ENCODE assay signal across 1 cellular context in the genomic region with DNA sequence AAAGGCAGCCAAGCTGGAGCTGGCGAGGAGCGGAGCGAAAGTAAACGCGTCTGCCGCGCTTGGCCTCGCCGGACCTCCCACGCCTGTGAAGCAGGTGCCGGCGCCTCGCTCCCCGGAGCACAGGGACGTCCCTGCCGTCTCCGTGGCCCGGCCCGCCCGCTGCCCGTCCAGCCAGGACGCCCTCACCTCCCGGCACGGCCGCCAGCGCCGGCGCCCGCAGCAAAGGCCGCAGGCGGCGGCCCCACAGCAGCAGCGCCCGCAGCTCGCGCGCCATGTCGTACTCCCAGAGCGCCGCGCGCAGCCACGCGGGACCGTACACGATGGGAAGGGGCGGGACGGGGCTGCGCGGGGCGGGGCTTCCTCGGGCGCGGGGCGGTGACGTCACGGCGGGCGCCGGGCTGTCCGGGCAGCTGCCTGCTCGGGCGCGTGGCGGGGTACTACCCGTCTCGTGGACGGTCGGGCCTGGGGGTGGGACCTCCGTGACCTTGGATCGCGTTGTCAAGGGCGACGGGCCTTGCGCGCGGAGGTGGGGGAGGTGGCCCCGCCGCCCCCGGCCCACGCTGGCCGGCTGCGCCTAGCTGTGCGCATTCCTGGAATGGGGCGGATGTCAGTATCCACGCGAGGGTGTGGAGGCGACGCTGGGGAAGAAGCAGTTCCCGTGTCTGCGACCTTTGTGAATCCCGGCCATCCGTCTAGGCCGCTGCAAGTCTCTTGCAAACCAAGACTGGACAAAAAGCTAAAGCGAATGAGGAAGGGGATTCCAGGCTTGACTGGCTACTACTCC.
TF ChIP-seq lines count a peak whose summit lies in the region.

A gene (minus strand): TSS at position 290 of the 784 bp plus-strand sequence. CDS start 16 bp downstream, at position 274.

TF ChIP-seq in K562, 482 proteins besides CTCF, POLR2A, EP300 and RAD21 (continued from another document and continues in another):
- TF ChIP-seq, protein P1, sequence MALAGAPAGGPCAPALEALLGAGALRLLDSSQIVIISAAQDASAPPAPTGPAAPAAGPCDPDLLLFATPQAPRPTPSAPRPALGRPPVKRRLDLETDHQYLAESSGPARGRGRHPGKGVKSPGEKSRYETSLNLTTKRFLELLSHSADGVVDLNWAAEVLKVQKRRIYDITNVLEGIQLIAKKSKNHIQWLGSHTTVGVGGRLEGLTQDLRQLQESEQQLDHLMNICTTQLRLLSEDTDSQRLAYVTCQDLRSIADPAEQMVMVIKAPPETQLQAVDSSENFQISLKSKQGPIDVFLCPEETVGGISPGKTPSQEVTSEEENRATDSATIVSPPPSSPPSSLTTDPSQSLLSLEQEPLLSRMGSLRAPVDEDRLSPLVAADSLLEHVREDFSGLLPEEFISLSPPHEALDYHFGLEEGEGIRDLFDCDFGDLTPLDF (CRISPR knock-in tag; IDR thresholded peaks at IDR 0.05): no peak; the same call in 1 of the 2 replicates
- TF ChIP-seq RUNX1 (IDR thresholded peaks at IDR 0.05; ENCODE audit: low read depth): no peak; the same call in 1 of the 2 replicates
- no peak for TF ChIP-seq SRSF3 (IDR thresholded peaks at IDR 0.05; ENCODE audit: insufficient read depth, low read length)
- TF ChIP-seq, protein P2, sequence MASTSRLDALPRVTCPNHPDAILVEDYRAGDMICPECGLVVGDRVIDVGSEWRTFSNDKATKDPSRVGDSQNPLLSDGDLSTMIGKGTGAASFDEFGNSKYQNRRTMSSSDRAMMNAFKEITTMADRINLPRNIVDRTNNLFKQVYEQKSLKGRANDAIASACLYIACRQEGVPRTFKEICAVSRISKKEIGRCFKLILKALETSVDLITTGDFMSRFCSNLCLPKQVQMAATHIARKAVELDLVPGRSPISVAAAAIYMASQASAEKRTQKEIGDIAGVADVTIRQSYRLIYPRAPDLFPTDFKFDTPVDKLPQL (IDR thresholded peaks at IDR 0.05; ENCODE audit: extremely low read depth, insufficient read length): no peak
- no peak for TF ChIP-seq COPS2 (conservative IDR thresholded peaks at IDR 0.05)
- TF ChIP-seq, protein P3, sequence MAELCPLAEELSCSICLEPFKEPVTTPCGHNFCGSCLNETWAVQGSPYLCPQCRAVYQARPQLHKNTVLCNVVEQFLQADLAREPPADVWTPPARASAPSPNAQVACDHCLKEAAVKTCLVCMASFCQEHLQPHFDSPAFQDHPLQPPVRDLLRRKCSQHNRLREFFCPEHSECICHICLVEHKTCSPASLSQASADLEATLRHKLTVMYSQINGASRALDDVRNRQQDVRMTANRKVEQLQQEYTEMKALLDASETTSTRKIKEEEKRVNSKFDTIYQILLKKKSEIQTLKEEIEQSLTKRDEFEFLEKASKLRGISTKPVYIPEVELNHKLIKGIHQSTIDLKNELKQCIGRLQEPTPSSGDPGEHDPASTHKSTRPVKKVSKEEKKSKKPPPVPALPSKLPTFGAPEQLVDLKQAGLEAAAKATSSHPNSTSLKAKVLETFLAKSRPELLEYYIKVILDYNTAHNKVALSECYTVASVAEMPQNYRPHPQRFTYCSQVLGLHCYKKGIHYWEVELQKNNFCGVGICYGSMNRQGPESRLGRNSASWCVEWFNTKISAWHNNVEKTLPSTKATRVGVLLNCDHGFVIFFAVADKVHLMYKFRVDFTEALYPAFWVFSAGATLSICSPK (IDR thresholded peaks at IDR 0.05; ENCODE audit: borderline replicate concordance): no peak
- TF ChIP-seq, protein P4, sequence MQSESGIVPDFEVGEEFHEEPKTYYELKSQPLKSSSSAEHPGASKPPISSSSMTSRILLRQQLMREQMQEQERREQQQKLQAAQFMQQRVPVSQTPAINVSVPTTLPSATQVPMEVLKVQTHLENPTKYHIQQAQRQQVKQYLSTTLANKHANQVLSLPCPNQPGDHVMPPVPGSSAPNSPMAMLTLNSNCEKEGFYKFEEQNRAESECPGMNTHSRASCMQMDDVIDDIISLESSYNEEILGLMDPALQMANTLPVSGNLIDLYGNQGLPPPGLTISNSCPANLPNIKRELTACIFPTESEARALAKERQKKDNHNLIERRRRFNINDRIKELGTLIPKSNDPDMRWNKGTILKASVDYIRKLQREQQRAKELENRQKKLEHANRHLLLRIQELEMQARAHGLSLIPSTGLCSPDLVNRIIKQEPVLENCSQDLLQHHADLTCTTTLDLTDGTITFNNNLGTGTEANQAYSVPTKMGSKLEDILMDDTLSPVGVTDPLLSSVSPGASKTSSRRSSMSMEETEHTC (IDR thresholded peaks at IDR 0.05): peak; percentile 47; the same call in 1 of the 2 replicates
- no peak for TF ChIP-seq TAF9B (IDR thresholded peaks at IDR 0.05; ENCODE audit: partially characterized antibody)
- TF ChIP-seq HNRNPH1 (optimal IDR thresholded peaks at IDR 0.05; ENCODE audit: low read depth, low read length): no peak
- TF ChIP-seq HOXB6 (CRISPR knock-in tag; IDR thresholded peaks at IDR 0.05; ENCODE audit: borderline replicate concordance): no peak
- no peak for TF ChIP-seq NCOA4 (IDR thresholded peaks at IDR 0.05; ENCODE audit: partially characterized antibody)
- TF ChIP-seq LEF1 (IDR thresholded peaks at IDR 0.05): no peak
- TF ChIP-seq, protein P5, sequence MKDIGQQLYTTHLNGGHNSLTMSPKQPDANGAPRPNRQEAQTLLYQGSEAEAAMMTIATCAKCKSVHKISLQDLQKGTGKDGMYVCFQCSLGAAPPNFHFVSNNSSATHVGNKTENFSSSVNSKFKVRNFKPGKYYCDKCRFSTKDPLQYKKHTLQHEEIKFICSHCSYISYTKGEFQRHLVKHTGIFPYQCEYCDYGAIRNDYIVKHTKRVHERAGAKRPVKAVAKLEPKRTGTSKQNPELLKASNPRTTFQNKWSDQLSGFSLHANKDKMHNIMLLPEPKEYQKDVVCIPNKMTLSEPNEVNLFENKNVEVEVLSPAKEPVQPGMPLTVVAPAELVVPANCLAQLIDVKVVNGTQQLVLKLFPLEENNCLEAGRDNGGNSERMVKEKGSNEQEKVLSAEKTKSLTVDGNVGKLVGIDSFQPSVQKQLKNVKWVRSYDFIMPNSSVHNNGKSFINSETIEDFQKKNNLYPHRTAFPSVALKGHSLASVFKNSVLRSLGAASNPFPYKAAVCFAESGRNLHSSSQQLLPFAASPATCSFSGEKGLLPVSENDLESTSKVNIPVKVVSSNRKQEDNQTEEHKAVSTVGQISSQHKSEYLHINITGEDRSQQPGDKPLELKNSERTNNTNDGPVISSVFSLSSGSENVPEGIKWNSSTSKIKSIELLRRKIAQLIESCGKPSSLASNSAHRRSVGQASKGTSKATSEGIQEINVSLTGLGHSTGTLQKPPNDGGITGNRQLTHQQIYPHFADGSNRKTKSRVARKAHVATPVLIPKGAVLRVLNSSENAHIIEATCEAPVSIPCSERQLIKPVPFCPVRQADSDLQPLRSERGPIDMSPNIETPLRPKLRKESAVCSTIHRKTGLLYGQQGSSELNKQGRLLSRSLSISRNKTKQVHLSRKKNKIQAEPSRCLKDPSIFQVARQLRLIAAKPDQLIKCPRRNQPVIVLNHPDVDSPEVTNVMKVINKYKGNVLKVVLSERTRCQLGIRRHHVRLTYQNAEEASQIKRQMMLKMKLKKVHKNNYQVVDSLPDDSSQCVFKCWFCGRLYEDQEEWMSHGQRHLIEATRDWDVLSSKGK (CRISPR knock-in tag; IDR thresholded peaks at IDR 0.05): no peak
- TF ChIP-seq RBBP5 (IDR thresholded peaks at IDR 0.05; ENCODE audit: borderline replicate concordance, insufficient read depth, low read length, poor library complexity, severe bottlenecking): peak; percentile 96
- no peak for TF ChIP-seq ETV6 (IDR thresholded peaks at IDR 0.05; ENCODE audit: borderline replicate concordance in 1 of 2, low read depth in 2 of 2, low read length in 1 of 2)
- peak; percentile 58; the same call in 1 of the 2 replicates for TF ChIP-seq ETV6 (CRISPR knock-in tag; IDR thresholded peaks at IDR 0.05; ENCODE audit: borderline replicate concordance)
- no peak for TF ChIP-seq TEAD2 (tag; IDR thresholded peaks at IDR 0.05)
- TF ChIP-seq, protein P6, sequence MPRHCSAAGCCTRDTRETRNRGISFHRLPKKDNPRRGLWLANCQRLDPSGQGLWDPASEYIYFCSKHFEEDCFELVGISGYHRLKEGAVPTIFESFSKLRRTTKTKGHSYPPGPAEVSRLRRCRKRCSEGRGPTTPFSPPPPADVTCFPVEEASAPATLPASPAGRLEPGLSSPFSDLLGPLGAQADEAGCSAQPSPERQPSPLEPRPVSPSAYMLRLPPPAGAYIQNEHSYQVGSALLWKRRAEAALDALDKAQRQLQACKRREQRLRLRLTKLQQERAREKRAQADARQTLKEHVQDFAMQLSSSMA (CRISPR knock-in tag; IDR thresholded peaks at IDR 0.05): 0 out of 2 replicates have a peak, but pooled peaks have one; percentile 51
- TF ChIP-seq, protein P7, sequence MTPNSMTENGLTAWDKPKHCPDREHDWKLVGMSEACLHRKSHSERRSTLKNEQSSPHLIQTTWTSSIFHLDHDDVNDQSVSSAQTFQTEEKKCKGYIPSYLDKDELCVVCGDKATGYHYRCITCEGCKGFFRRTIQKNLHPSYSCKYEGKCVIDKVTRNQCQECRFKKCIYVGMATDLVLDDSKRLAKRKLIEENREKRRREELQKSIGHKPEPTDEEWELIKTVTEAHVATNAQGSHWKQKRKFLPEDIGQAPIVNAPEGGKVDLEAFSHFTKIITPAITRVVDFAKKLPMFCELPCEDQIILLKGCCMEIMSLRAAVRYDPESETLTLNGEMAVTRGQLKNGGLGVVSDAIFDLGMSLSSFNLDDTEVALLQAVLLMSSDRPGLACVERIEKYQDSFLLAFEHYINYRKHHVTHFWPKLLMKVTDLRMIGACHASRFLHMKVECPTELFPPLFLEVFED (CRISPR knock-in tag; conservative IDR thresholded peaks at IDR 0.05): 0 out of 2 replicates have a peak, but pooled peaks have one; percentile 77
- peak; percentile 0; the same call in 1 of the 2 replicates for TF ChIP-seq BHLHE40 (IDR thresholded peaks at IDR 0.05; ENCODE audit: low read length)
- TF ChIP-seq, protein P8, sequence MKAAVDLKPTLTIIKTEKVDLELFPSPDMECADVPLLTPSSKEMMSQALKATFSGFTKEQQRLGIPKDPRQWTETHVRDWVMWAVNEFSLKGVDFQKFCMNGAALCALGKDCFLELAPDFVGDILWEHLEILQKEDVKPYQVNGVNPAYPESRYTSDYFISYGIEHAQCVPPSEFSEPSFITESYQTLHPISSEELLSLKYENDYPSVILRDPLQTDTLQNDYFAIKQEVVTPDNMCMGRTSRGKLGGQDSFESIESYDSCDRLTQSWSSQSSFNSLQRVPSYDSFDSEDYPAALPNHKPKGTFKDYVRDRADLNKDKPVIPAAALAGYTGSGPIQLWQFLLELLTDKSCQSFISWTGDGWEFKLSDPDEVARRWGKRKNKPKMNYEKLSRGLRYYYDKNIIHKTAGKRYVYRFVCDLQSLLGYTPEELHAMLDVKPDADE (conservative IDR thresholded peaks at IDR 0.05; ENCODE audit: control insufficient read depth, low read depth, low read length): peak; percentile 88; the same call in 1 of the 2 replicates
- TF ChIP-seq, protein P9, sequence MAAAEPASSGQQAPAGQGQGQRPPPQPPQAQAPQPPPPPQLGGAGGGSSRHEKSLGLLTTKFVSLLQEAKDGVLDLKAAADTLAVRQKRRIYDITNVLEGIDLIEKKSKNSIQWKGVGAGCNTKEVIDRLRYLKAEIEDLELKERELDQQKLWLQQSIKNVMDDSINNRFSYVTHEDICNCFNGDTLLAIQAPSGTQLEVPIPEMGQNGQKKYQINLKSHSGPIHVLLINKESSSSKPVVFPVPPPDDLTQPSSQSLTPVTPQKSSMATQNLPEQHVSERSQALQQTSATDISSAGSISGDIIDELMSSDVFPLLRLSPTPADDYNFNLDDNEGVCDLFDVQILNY (CRISPR knock-in tag; IDR thresholded peaks at IDR 0.05): peak; percentile 68; the same call in 1 of the 2 replicates
- TF ChIP-seq EHMT2 (IDR thresholded peaks at IDR 0.05): no peak
- TF ChIP-seq RBM14 (IDR thresholded peaks at IDR 0.05; ENCODE audit: borderline replicate concordance, insufficient read depth, low read depth, low read length): no peak
- TF ChIP-seq, protein P10, sequence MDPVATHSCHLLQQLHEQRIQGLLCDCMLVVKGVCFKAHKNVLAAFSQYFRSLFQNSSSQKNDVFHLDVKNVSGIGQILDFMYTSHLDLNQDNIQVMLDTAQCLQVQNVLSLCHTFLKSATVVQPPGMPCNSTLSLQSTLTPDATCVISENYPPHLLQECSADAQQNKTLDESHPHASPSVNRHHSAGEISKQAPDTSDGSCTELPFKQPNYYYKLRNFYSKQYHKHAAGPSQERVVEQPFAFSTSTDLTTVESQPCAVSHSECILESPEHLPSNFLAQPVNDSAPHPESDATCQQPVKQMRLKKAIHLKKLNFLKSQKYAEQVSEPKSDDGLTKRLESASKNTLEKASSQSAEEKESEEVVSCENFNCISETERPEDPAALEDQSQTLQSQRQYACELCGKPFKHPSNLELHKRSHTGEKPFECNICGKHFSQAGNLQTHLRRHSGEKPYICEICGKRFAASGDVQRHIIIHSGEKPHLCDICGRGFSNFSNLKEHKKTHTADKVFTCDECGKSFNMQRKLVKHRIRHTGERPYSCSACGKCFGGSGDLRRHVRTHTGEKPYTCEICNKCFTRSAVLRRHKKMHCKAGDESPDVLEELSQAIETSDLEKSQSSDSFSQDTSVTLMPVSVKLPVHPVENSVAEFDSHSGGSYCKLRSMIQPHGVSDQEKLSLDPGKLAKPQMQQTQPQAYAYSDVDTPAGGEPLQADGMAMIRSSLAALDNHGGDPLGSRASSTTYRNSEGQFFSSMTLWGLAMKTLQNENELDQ (CRISPR knock-in tag; IDR thresholded peaks at IDR 0.05; ENCODE audit: borderline replicate concordance): no peak
- TF ChIP-seq HNRNPL (IDR thresholded peaks at IDR 0.05; ENCODE audit: low read depth, low read length): peak; percentile 38; the same call in 1 of the 2 replicates
- TF ChIP-seq PRMT5 (CRISPR knock-in tag; IDR thresholded peaks at IDR 0.05): no peak
- TF ChIP-seq SMC3 (conservative IDR thresholded peaks at IDR 0.05; ENCODE audit: insufficient read depth, low read depth, low read length): 0 out of 2 replicates have a peak, but pooled peaks have one; percentile 12
- TF ChIP-seq XRCC5 (IDR thresholded peaks at IDR 0.05; ENCODE audit: low read depth, low read length): no peak
- no peak for TF ChIP-seq ZBED1 (IDR thresholded peaks at IDR 0.05)
- 0 out of 2 replicates have a peak, but pooled peaks have one; percentile 59 for TF ChIP-seq ETV5 (CRISPR knock-in tag; IDR thresholded peaks at IDR 0.05; ENCODE audit: low read depth)
- no peak for TF ChIP-seq ZNF717 (CRISPR knock-in tag; IDR thresholded peaks at IDR 0.05)
- peak; percentile 67; the same call in 1 of the 2 replicates for TF ChIP-seq NR2C2 (CRISPR knock-in tag; IDR thresholded peaks at IDR 0.05)
- TF ChIP-seq NR2C2 (tag; IDR thresholded peaks at IDR 0.05): peak; percentile 82
- peak; percentile 99 for TF ChIP-seq ESRRA (IDR thresholded peaks at IDR 0.05; ENCODE audit: borderline replicate concordance, low read depth)
- TF ChIP-seq, protein P11, sequence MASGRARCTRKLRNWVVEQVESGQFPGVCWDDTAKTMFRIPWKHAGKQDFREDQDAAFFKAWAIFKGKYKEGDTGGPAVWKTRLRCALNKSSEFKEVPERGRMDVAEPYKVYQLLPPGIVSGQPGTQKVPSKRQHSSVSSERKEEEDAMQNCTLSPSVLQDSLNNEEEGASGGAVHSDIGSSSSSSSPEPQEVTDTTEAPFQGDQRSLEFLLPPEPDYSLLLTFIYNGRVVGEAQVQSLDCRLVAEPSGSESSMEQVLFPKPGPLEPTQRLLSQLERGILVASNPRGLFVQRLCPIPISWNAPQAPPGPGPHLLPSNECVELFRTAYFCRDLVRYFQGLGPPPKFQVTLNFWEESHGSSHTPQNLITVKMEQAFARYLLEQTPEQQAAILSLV (tag; IDR thresholded peaks at IDR 0.05): no peak
- peak; percentile 64; the same call in 1 of the 2 replicates for TF ChIP-seq GABPB1 (CRISPR knock-in tag; IDR thresholded peaks at IDR 0.05)
- no peak for TF ChIP-seq CBX8 (IDR thresholded peaks at IDR 0.05; ENCODE audit: borderline replicate concordance, extremely low read depth, low read depth, low read length, poor library complexity, severe bottlenecking)
- TF ChIP-seq MBD2 (IDR thresholded peaks at IDR 0.05; ENCODE audit: borderline replicate concordance, low read depth): peak; percentile 50; the same call in 1 of the 2 replicates
- TF ChIP-seq ZNF175 (CRISPR knock-in tag; IDR thresholded peaks at IDR 0.05; ENCODE audit: low read depth): peak; percentile 31; the same call in 1 of the 2 replicates
